In genomic region chr13:72727417-72728289, GRCh38 we compare ENCODE assay signal across 1 cellular context.
A peak's percentile ranks its signal among the peaks of the same experiment; 100 is the strongest.
TF ChIP-seq lines count a peak whose summit lies in the region.

Gene BORA (plus strand): TSS chr13:72727923. CDS start chr13:72728941, 1,018 bp downstream.
Gene MZT1 (minus strand): TSS chr13:72727629. CDS start chr13:72727602, 27 bp downstream.

TF ChIP-seq in HepG2, 621 proteins besides CTCF, POLR2A, EP300 and RAD21 (continued from another document and continues in another):
- peak; percentile 95 for TF ChIP-seq ZNF687 (CRISPR knock-in tag; IDR thresholded peaks at IDR 0.05)
- TF ChIP-seq ZNF772 (CRISPR knock-in tag; IDR thresholded peaks at IDR 0.05): peak; percentile 41; the same call in 1 of the 2 replicates
- peak; percentile 90 for TF ChIP-seq ZFY (CRISPR knock-in tag; IDR thresholded peaks at IDR 0.05)
- TF ChIP-seq ADNP (CRISPR knock-in tag; IDR thresholded peaks at IDR 0.05): no peak
- TF ChIP-seq ZNF562 (CRISPR knock-in tag; IDR thresholded peaks at IDR 0.05; ENCODE audit: borderline replicate concordance): peak; percentile 98
- TF ChIP-seq ZNF674 (CRISPR knock-in tag; IDR thresholded peaks at IDR 0.05; ENCODE audit: low read depth): 0 out of 2 replicates have a peak, but pooled peaks have one; percentile 38
- TF ChIP-seq YEATS2 (CRISPR knock-in tag; IDR thresholded peaks at IDR 0.05; ENCODE audit: borderline replicate concordance): peak; percentile 91
- TF ChIP-seq MEIS1 (CRISPR knock-in tag; IDR thresholded peaks at IDR 0.05; ENCODE audit: borderline replicate concordance): peak; percentile 63; the same call in 1 of the 2 replicates
- TF ChIP-seq REXO4 (CRISPR knock-in tag; IDR thresholded peaks at IDR 0.05; ENCODE audit: borderline replicate concordance): peak; percentile 97
- TF ChIP-seq ZC3H13 (CRISPR knock-in tag; IDR thresholded peaks at IDR 0.05): peak; percentile 99
- 0 out of 2 replicates have a peak, but pooled peaks have one; percentile 19 for TF ChIP-seq HDAC2 (CRISPR knock-in tag; IDR thresholded peaks at IDR 0.05)
- TF ChIP-seq RBM39 (IDR thresholded peaks at IDR 0.05; ENCODE audit: low read depth, low read length, poor library complexity, severe bottlenecking): no peak
- 0 out of 2 replicates have a peak, but pooled peaks have one; percentile 30 for TF ChIP-seq ZBTB3 (CRISPR knock-in tag; IDR thresholded peaks at IDR 0.05; ENCODE audit: borderline replicate concordance, low read depth)
- no peak for TF ChIP-seq ZNF382 (CRISPR knock-in tag; IDR thresholded peaks at IDR 0.05; ENCODE audit: borderline replicate concordance)
- peak; percentile 92 for TF ChIP-seq MXD3 (CRISPR knock-in tag; IDR thresholded peaks at IDR 0.05)
- TF ChIP-seq ZNF784 (CRISPR knock-in tag; IDR thresholded peaks at IDR 0.05; ENCODE audit: borderline replicate concordance): no peak
- no peak for TF ChIP-seq THAP7 (CRISPR knock-in tag; IDR thresholded peaks at IDR 0.05)
- no peak for TF ChIP-seq USF2 (IDR thresholded peaks at IDR 0.05; ENCODE audit: low read depth, low read length)
- TF ChIP-seq USF2 (CRISPR knock-in tag; IDR thresholded peaks at IDR 0.05; ENCODE audit: borderline replicate concordance): no peak
- TF ChIP-seq MTA3 (CRISPR knock-in tag; IDR thresholded peaks at IDR 0.05): no peak
- TF ChIP-seq ZBTB8A (CRISPR knock-in tag; IDR thresholded peaks at IDR 0.05; ENCODE audit: borderline replicate concordance, low read depth): peak; percentile 65; the same call in 1 of the 2 replicates
- no peak for TF ChIP-seq RCOR2 (CRISPR knock-in tag; IDR thresholded peaks at IDR 0.05)
- TF ChIP-seq ZNF547 (CRISPR knock-in tag; IDR thresholded peaks at IDR 0.05): peak; percentile 89; the same call in 1 of the 2 replicates
- no peak for TF ChIP-seq GTF3A (CRISPR knock-in tag; conservative IDR thresholded peaks at IDR 0.05)
- TF ChIP-seq REL (CRISPR knock-in tag; conservative IDR thresholded peaks at IDR 0.05): peak; percentile 100
- no peak; the same call in 1 of the 2 replicates for TF ChIP-seq ZNF30 (CRISPR knock-in tag; IDR thresholded peaks at IDR 0.05)
- 0 out of 2 replicates have a peak, but pooled peaks have one; percentile 40 for TF ChIP-seq RARA (CRISPR knock-in tag; IDR thresholded peaks at IDR 0.05)
- TF ChIP-seq ZNF354B (CRISPR knock-in tag; IDR thresholded peaks at IDR 0.05): peak; percentile 99
- peak; percentile 53; the same call in 1 of the 2 replicates for TF ChIP-seq FOXK2 (IDR thresholded peaks at IDR 0.05)
- TF ChIP-seq IRF9 (CRISPR knock-in tag; IDR thresholded peaks at IDR 0.05; ENCODE audit: borderline replicate concordance): peak; percentile 76; the same call in 1 of the 2 replicates
- TF ChIP-seq ZNF296 (CRISPR knock-in tag; conservative IDR thresholded peaks at IDR 0.05): no peak
- TF ChIP-seq ZNF639 (CRISPR knock-in tag; conservative IDR thresholded peaks at IDR 0.05): peak; percentile 30; the same call in 1 of the 2 replicates
- peak; percentile 74; the same call in 1 of the 2 replicates for TF ChIP-seq ZSCAN29 (CRISPR knock-in tag; conservative IDR thresholded peaks at IDR 0.05)
- TF ChIP-seq ATF5 (CRISPR knock-in tag; IDR thresholded peaks at IDR 0.05; ENCODE audit: low read depth): 0 out of 2 replicates have a peak, but pooled peaks have one; percentile 79
- peak; percentile 70 for TF ChIP-seq POLR2AphosphoS5 (IDR thresholded peaks at IDR 0.05; ENCODE audit: low read depth, low read length)
- no peak for TF ChIP-seq DBP (CRISPR knock-in tag; IDR thresholded peaks at IDR 0.05; ENCODE audit: not compliant biosample characterization)
- peak; percentile 89 for TF ChIP-seq ZNF672 (CRISPR knock-in tag; IDR thresholded peaks at IDR 0.05)
- peak; percentile 63; the same call in 1 of the 2 replicates for TF ChIP-seq SP140L (CRISPR knock-in tag; IDR thresholded peaks at IDR 0.05; ENCODE audit: borderline replicate concordance)
- peak; percentile 63; the same call in 1 of the 2 replicates for TF ChIP-seq ZNF329 (CRISPR knock-in tag; IDR thresholded peaks at IDR 0.05; ENCODE audit: low read depth)
- TF ChIP-seq SALL1 (CRISPR knock-in tag; IDR thresholded peaks at IDR 0.05): peak; percentile 92
- peak; percentile 86; the same call in 1 of the 2 replicates for TF ChIP-seq ZSCAN9 (CRISPR knock-in tag; IDR thresholded peaks at IDR 0.05; ENCODE audit: borderline replicate concordance)
- TF ChIP-seq GRHL1 (CRISPR knock-in tag; conservative IDR thresholded peaks at IDR 0.05): peak; percentile 94
- peak; percentile 95; the same call in 1 of the 2 replicates for TF ChIP-seq TERF1 (CRISPR knock-in tag; IDR thresholded peaks at IDR 0.05)
- no peak for TF ChIP-seq ZNF615 (CRISPR knock-in tag; IDR thresholded peaks at IDR 0.05; ENCODE audit: borderline replicate concordance)
- no peak for TF ChIP-seq TAF15 (IDR thresholded peaks at IDR 0.05; ENCODE audit: low read depth, low read length, poor library complexity, severe bottlenecking)
- TF ChIP-seq CCDC6 (CRISPR knock-in tag; IDR thresholded peaks at IDR 0.05): peak; percentile 100
- TF ChIP-seq POLR2G (IDR thresholded peaks at IDR 0.05; ENCODE audit: low read depth, low read length): peak; percentile 81
- no peak for TF ChIP-seq SRSF4 (IDR thresholded peaks at IDR 0.05; ENCODE audit: low read depth, low read length, poor library complexity, severe bottlenecking)
- TF ChIP-seq EHMT2 (IDR thresholded peaks at IDR 0.05; ENCODE audit: borderline replicate concordance, low read depth, low read length): no peak
- TF ChIP-seq MYC (CRISPR knock-in tag; IDR thresholded peaks at IDR 0.05; ENCODE audit: borderline replicate concordance): peak; percentile 96
